10 cellular contexts compared by ENCODE assay signal in the genomic region with DNA sequence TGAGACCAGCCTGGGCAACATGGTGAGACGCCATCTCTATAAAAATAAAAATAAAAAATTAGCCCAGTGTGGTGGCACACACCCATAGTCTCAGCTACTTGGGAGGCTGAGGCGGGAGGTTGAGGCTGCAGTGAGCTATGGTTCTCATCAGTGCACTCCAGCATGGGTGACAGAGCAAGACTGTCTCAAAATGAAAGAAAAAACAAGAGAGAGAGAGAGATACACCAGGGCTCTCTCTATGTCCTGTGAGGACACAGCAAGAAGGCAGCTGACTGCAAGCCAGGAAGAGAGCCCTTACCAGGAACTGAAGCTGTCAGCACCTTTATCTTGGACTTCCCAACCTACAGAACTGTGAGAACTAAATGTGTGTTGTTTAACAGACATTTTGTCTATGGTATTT. TPM values are rescaled to one million over a fixed set of nuclear protein-coding genes. Genes with fewer than 3 reads are reported as not detected.
A peak's percentile ranks its signal among the peaks of the same experiment; 100 is the strongest.
DNase-seq lines count a peak whose midpoint lies in the region; ATAC-seq, FAIRE-seq and TF ChIP-seq lines count a peak whose summit lies in the region.
"Not testable (repeated sequence)": the region's sequence is repeated elsewhere in the genome, so short reads cannot be mapped to it uniquely, and the experiment has no call there.
"Had no signal": no experiment of that assay in that cellular context is flagged by ENCODE, and none has a peak within 500 bp of the region (broad histone marks: within the 10 kb centered on the region; RNA-seq: fewer than 3 reads in every experiment).

No MANE protein-coding gene starts in this region.

- H3K27me3 ChIP-seq in GM12878 (replicated peaks in 1 of 2; ENCODE audit: control insufficient read depth in 2 of 2, insufficient read depth in 2 of 2, low read length in 1 of 2); K562 (ENCODE audit: control insufficient read depth in 2 of 2, insufficient read depth in 2 of 2, low read length in 2 of 2): not testable (repeated sequence)

- FAIRE-seq in GM12878 (lab: Jason Lieb, UNC); K562 (lab: Jason Lieb, UNC): not testable (repeated sequence)

- not testable (repeated sequence) for H4K20me1 ChIP-seq in GM12878 (ENCODE audit: control insufficient read depth, insufficient read depth); K562 (replicated peaks; ENCODE audit: control insufficient read depth, insufficient read depth, low read length)

- ATAC-seq in GM12878 (0 out of 3 replicates have a peak, but pooled peaks have one; percentile 16), K562 (peak; percentile 31)
- peak; percentile 59 for ATAC-seq in stimulated activated naive CD8-positive, alpha-beta T cell treated with anti-CD3 and anti-CD28 coated beads, Interleukin-15, Interleukin-2, amounts not matched to agents 100 U/mL and 50 U/mL, for 24 hours

- H2AFZ ChIP-seq in GM12878 (ENCODE audit: control insufficient read depth, low read depth, low read length); K562 (ENCODE audit: low read depth, low read length): not testable (repeated sequence)

- H3K79me2 ChIP-seq in GM12878 (ENCODE audit: control insufficient read depth, insufficient read depth, low read length); K562 (ENCODE audit: control insufficient read depth, insufficient read depth, low read length): not testable (repeated sequence)

- not testable (repeated sequence) for H3K27ac ChIP-seq in GM12878 (ENCODE audit: control insufficient read depth, insufficient read depth); K562 (ENCODE audit: extremely low read depth, low read depth, low read length)

- not testable (repeated sequence) for H3K36me3 ChIP-seq in GM12878 (ENCODE audit: control insufficient read depth in 2 of 2, insufficient read depth in 2 of 2, low read length in 1 of 2); K562 (ENCODE audit: control insufficient read depth, insufficient read depth, low read length)

- not testable (repeated sequence) for DNase-seq in GM12878 (ENCODE audit: low read depth, low spot score); K562 (ENCODE audit: extremely low read depth in 1 of 4, low spot score in 3 of 4); stimulated activated naive CD8-positive, alpha-beta T cell treated with anti-CD3 and anti-CD28 coated beads, Interleukin-15, Interleukin-2, amounts not matched to agents 100 U/mL and 50 U/mL, for 24 hours

- intact Hi-C loops in GM12878 (cut with micrococcal nuclease; ENCODE audit: unreplicated experiment); K562 (cut with micrococcal nuclease): not testable (repeated sequence)

- BruUV-seq in GM12878 (replicated peaks; lab: Mats Ljungman, UMichigan); K562 (replicated peaks; lab: Mats Ljungman, UMichigan): not testable (repeated sequence)

- not testable (repeated sequence) for H3K4me3 ChIP-seq in GM12878, K562

- no CpG with 5 or more reads among the region's 2 CpGs for WGBS in GM12878 (ENCODE audit: insufficient coverage, insufficient replicate concordance, low lambda C conversion rate, missing lambda C conversion rate)
- no CpG with 5 or more reads among the region's 2 CpGs for WGBS in K562 (ENCODE audit: insufficient coverage, low coverage, missing lambda C conversion rate)

- not testable (repeated sequence) for H3K9me1 ChIP-seq in K562 (ENCODE audit: control insufficient read depth, insufficient read depth, low read length)

- H3K9ac ChIP-seq in GM12878 (ENCODE audit: control insufficient read depth, insufficient read depth, low read length); K562 (ENCODE audit: insufficient read depth in 1 of 2, low read depth in 2 of 2, low read length in 2 of 2): not testable (repeated sequence)

- not testable (repeated sequence) for H3K4me2 ChIP-seq in GM12878 (ENCODE audit: control insufficient read depth, insufficient read depth); K562 (ENCODE audit: insufficient read depth, low read length)

- TF ChIP-seq RAD21 in GM12878 (IDR thresholded peaks at IDR 0.05; ENCODE audit: insufficient read depth, low read depth, low read length); K562 (CRISPR knock-in tag; conservative IDR thresholded peaks at IDR 0.05 in 1 of 2, IDR thresholded peaks at IDR 0.05 in 1 of 2): not testable (repeated sequence)

- CTCF ChIA-PET in GM12878 (lab: Yijun Ruan, JAX); K562 (lab: Yijun Ruan, JAX; ENCODE audit: low intra/inter-chr PET ratio): not testable (repeated sequence)

- H3K9me3 ChIP-seq in GM12878 (replicated peaks; ENCODE audit: control insufficient read depth, insufficient read depth, low read length); K562 (replicated peaks; ENCODE audit: control insufficient read depth, insufficient read depth, low read depth, low read length): not testable (repeated sequence)

- not testable (repeated sequence) for TF ChIP-seq EP300 in GM12878 (IDR thresholded peaks at IDR 0.05; ENCODE audit: borderline replicate concordance in 1 of 2, control insufficient read depth in 1 of 2, low read depth in 2 of 2, low read length in 2 of 2); K562 (IDR thresholded peaks at IDR 0.05; ENCODE audit: low read length)

- TF ChIP-seq POLR2A in GM12878 (IDR thresholded peaks at IDR 0.05; ENCODE audit: low read depth, low read length); K562 (conservative IDR thresholded peaks at IDR 0.05): not testable (repeated sequence)

- POLR2A ChIA-PET in GM12878 (lab: Charles Lee); K562 (lab: Yijun Ruan, JAX): not testable (repeated sequence)

- RAD21 ChIA-PET in GM12878 (lab: Charles Lee; ENCODE audit: unreplicated experiment): not testable (repeated sequence)

- not testable (repeated sequence) for H3K4me1 ChIP-seq in GM12878 (ENCODE audit: control insufficient read depth, insufficient read depth, low read length); K562 (replicated peaks in 1 of 2; ENCODE audit: control insufficient read depth in 2 of 2, insufficient read depth in 2 of 2, low read length in 2 of 2)

- not testable (repeated sequence) for TF ChIP-seq CTCF in GM12878 (IDR thresholded peaks at IDR 0.05 in 2 of 3, conservative IDR thresholded peaks at IDR 0.05 in 1 of 3; ENCODE audit: control insufficient read depth in 2 of 3, extremely low read depth in 1 of 3, insufficient read depth in 1 of 3, low read depth in 3 of 3, low read length in 3 of 3); K562 (IDR thresholded peaks at IDR 0.05 in 2 of 3, conservative IDR thresholded peaks at IDR 0.05 in 1 of 3; ENCODE audit: insufficient read depth in 2 of 3, low read depth in 1 of 3, low read length in 3 of 3)

- SMC1A ChIA-PET in GM12878 (lab: Charles Lee; ENCODE audit: uncharacterized antibody, unreplicated experiment): not testable (repeated sequence)

- in situ Hi-C loops in GM12878 (cut with MboI); K562 (cut with MboI): not testable (repeated sequence)

RNA-seq across cellular contexts. Expression of gene FAM72C, which starts 32.1 kb away (rescaled TPM):
- total RNA-seq in GM12878 (2013; cell fraction: nucleolus; rRNA removed): 3.7 and 5.6 TPM in 2 replicates
- total RNA-seq in GM12878 (2014; rRNA removed): 8.5 and 8.6 TPM in 2 replicates
- 8.5 and 8.9 TPM in 2 replicates for total RNA-seq in GM12878 (2014; rRNA removed; fragmentation: Illumina TruSeq; extraction: Trizol)
- total RNA-seq in GM12878 (2021): 7.2 and 9.1 TPM in 2 replicates
- polyA plus RNA-seq in GM12878 (2011; ENCODE audit: low read depth): 2.0 TPM
- polyA plus RNA-seq in GM12878 (2011; rRNA removed): 21.4 and 41.5 TPM in 2 replicates
- 7.9 and 10.4 TPM in 2 replicates for polyA plus RNA-seq in GM12878 (2011; cell fraction: cytosol; rRNA removed)
- polyA plus RNA-seq in GM12878 (2011; cell fraction: nucleus; rRNA removed): 10.5 TPM in 2 replicates
- polyA plus RNA-seq in GM12878 (2012): 4.7 and 8.8 TPM in 2 replicates
- polyA plus RNA-seq in GM12878 (2014; fragmentation: Illumina TruSeq; extraction: Trizol): 18.1 and 20.2 TPM in 2 replicates
- 1 to 10 TPM; 1.9 to 4.6 TPM for polyA plus RNA-seq in GM12878 (2014; fragmentation: Nextera tagmentation; extraction: Ambion mirVana)
- polyA plus RNA-seq in GM12878 (2014; rRNA removed): 8.0 and 10.6 TPM in 2 replicates
- polyA plus RNA-seq in GM12878 (2016; fragmentation: Nextera tagmentation; extraction: Ambion mirVana): 10 to 100 TPM; 14.3 to 20.7 TPM
- polyA minus RNA-seq in GM12878 (2011; rRNA and poly(A)+ RNA removed): 8.0 and 11.6 TPM in 2 replicates
- 0.52 and 6.5 TPM in 2 replicates for polyA minus RNA-seq in GM12878 (2011; cell fraction: cytosol; rRNA and poly(A)+ RNA removed)
- polyA minus RNA-seq in GM12878 (2011; cell fraction: nucleus; rRNA and poly(A)+ RNA removed): 1.9 and 2.6 TPM in 2 replicates
- 4.3 and 10.5 TPM in 2 replicates for total RNA-seq in K562 (2011; cell fraction: chromatin; rRNA removed; ENCODE audit: low replicate concordance)
- total RNA-seq in K562 (2011; cell fraction: nucleolus; rRNA removed): 2.3 and 5.1 TPM in 2 replicates
- total RNA-seq in K562 (2011; cell fraction: nucleoplasm; rRNA removed): 8.2 and 10.0 TPM in 2 replicates
- total RNA-seq in K562 (2014; rRNA removed): 12.7 and 15.7 TPM in 2 replicates
- 19.6 and 22.3 TPM in 2 replicates for total RNA-seq in K562 (2014; rRNA removed; fragmentation: Illumina TruSeq; extraction: Trizol)
- 17.0 and 17.1 TPM in 2 replicates for total RNA-seq in K562 (2015; rRNA removed; fragmentation: Illumina TruSeq; extraction: Trizol)
- total RNA-seq in K562 (2021): 15.5 and 20.7 TPM in 2 replicates
- 26.6 and 33.1 TPM in 2 replicates for polyA plus RNA-seq in K562 (2011; rRNA removed)
- polyA plus RNA-seq in K562 (2011; cell fraction: cytosol; rRNA removed): 6.8 and 14.5 TPM in 2 replicates
- 10.9 and 16.2 TPM in 2 replicates for polyA plus RNA-seq in K562 (2011; cell fraction: nucleus; rRNA removed)
- 17.2 and 17.4 TPM in 2 replicates for polyA plus RNA-seq in K562 (2012)
- polyA plus RNA-seq in K562 (2014; fragmentation: Illumina TruSeq; extraction: Trizol): 29.4 and 43.5 TPM in 2 replicates
- polyA plus RNA-seq in K562 (2014; fragmentation: Nextera tagmentation; extraction: Ambion mirVana): 1 to 10 TPM; 4.5 to 6.6 TPM
- polyA plus RNA-seq in K562 (2014; rRNA removed): 21.2 and 30.6 TPM in 2 replicates
- 14.0 and 19.5 TPM in 2 replicates for polyA minus RNA-seq in K562 (2011; rRNA and poly(A)+ RNA removed)
- 5.1 and 11.2 TPM in 2 replicates for polyA minus RNA-seq in K562 (2011; cell fraction: cytosol; rRNA and poly(A)+ RNA removed)
- polyA minus RNA-seq in K562 (2011; cell fraction: nucleus; rRNA and poly(A)+ RNA removed): 1.9 and 3.8 TPM in 2 replicates
- total RNA-seq: B cell; Caco-2; CD4-positive, alpha-beta T cell; CD4-positive, CD25-positive, alpha-beta regulatory T cell; CD8-positive, alpha-beta T cell had no signal
- polyA plus RNA-seq: CD4-positive, alpha-beta memory T cell; CD8-positive, alpha-beta memory T cell had no signal
